Comparison of ENCODE assay signal across 16 cellular contexts in genomic region chr3:48707157-48707556, GRCh38.
"Had no signal": no experiment of that assay in that cellular context is flagged by ENCODE, and none has a peak within 500 bp of the region (broad histone marks: within the 10 kb centered on the region; RNA-seq: fewer than 3 reads in every experiment).

No MANE protein-coding gene starts in this region.

- H3K27ac Mint-ChIP-seq: T-helper 17 cell had no signal

- H3K4me3 ChIP-seq: esophagus muscularis mucosa, right atrium auricular region, skin epidermis, suprapubic skin had no signal

- ATAC-seq: left lobe of liver; stimulated activated naive CD8-positive, alpha-beta T cell treated with anti-CD3 and anti-CD28 coated beads, Interleukin-15, Interleukin-2, amounts not matched to agents 100 U/mL and 50 U/mL, for 24 hours; T-helper 17 cell had no signal

- DNase-seq: activated CD4-positive, alpha-beta T cell treated with anti-CD3 and anti-CD28 coated beads for 48 hours; activated CD8-positive, alpha-beta memory T cell treated with anti-CD3 and anti-CD28 coated beads for 24 hours; activated effector memory CD4-positive, alpha-beta T cell treated with Interleukin-2 at 50 U/mL for 16 hours; activated naive CD4-positive, alpha-beta T cell treated with anti-CD3 and anti-CD28 coated beads, Interleukin-2, amount 50 U/mL, for 16 hours; activated T-cell treated with anti-CD3 and anti-CD28 coated beads for 4 hours; caudate nucleus; naive B cell; stimulated activated CD4-positive, alpha-beta T cell treated with anti-CD3 and anti-CD28 coated beads, Interleukin-4, amount 100 ng/mL, for 24 hours; stimulated activated naive CD8-positive, alpha-beta T cell treated with anti-CD3 and anti-CD28 coated beads, Interleukin-15, Interleukin-2, amounts not matched to agents 100 U/mL and 50 U/mL, for 24 hours; T-helper 17 cell had no signal

- H3K27me3 Mint-ChIP-seq: naive B cell, T-helper 17 cell had no signal

- H3K27me3 ChIP-seq: esophagus muscularis mucosa, neutrophil, right atrium auricular region, suprapubic skin had no signal

- H3K4me3 Mint-ChIP-seq: naive B cell, T-helper 17 cell had no signal

- H3K9me3 ChIP-seq: esophagus muscularis mucosa, neutrophil, right atrium auricular region, suprapubic skin had no signal
